ENCODE assay signal across 1 cellular context in genomic region chr11:46391578-46392420, GRCh38.
TF ChIP-seq lines count a peak whose summit lies in the region.

CHRM4 (minus strand) TSS chr11:46391776; CDS start chr11:46386557, 5,219 bp downstream.

TF ChIP-seq in HEK293, 187 proteins besides CTCF, POLR2A, EP300 and RAD21 (continued from another document):
- TF ChIP-seq PATZ1 (tag by site-specific recombination; IDR thresholded peaks at IDR 0.05): peak; percentile 33
- TF ChIP-seq ZNF169 (tag by site-specific recombination; IDR thresholded peaks at IDR 0.05): no peak
- TF ChIP-seq ZNF341 (tag by site-specific recombination; IDR thresholded peaks at IDR 0.05; ENCODE audit: low read depth): no peak
- TF ChIP-seq YY1 (tag by site-specific recombination; IDR thresholded peaks at IDR 0.05): no peak
- TF ChIP-seq ZNF366 (tag by site-specific recombination; conservative IDR thresholded peaks at IDR 0.05): no peak
- TF ChIP-seq, protein P1, sequence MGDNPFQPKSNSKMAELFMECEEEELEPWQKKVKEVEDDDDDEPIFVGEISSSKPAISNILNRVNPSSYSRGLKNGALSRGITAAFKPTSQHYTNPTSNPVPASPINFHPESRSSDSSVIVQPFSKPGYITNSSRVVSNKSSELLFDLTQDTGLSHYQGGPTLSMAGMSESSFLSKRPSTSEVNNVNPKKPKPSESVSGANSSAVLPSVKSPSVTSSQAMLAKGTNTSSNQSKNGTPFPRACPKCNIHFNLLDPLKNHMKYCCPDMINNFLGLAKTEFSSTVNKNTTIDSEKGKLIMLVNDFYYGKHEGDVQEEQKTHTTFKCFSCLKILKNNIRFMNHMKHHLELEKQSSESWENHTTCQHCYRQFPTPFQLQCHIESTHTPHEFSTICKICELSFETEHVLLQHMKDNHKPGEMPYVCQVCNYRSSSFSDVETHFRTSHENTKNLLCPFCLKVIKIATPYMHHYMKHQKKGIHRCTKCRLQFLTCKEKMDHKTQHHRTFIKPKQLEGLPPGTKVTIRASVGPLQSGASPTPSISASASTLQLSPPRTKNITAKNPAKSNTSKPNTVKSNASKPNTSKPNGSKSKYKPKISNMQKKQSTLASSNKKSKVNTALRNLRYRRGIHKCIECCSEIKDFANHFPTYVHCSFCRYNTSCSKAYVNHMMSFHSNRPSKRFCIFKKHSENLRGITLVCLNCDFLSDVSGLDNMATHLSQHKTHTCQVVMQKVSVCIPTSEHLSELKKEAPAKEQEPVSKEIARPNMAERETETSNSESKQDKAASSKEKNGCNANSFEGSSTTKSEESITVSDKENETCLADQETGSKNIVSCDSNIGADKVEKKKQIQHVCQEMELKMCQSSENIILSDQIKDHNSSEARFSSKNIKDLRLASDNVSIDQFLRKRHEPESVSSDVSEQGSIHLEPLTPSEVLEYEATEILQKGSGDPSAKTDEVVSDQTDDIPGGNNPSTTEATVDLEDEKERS (tag by site-specific recombination; IDR thresholded peaks at IDR 0.05): no peak
- TF ChIP-seq ZSCAN23 (tag by site-specific recombination; IDR thresholded peaks at IDR 0.05): no peak
- TF ChIP-seq ZIC2 (tag by site-specific recombination; IDR thresholded peaks at IDR 0.05): peak; percentile 39
- TF ChIP-seq, protein P2, sequence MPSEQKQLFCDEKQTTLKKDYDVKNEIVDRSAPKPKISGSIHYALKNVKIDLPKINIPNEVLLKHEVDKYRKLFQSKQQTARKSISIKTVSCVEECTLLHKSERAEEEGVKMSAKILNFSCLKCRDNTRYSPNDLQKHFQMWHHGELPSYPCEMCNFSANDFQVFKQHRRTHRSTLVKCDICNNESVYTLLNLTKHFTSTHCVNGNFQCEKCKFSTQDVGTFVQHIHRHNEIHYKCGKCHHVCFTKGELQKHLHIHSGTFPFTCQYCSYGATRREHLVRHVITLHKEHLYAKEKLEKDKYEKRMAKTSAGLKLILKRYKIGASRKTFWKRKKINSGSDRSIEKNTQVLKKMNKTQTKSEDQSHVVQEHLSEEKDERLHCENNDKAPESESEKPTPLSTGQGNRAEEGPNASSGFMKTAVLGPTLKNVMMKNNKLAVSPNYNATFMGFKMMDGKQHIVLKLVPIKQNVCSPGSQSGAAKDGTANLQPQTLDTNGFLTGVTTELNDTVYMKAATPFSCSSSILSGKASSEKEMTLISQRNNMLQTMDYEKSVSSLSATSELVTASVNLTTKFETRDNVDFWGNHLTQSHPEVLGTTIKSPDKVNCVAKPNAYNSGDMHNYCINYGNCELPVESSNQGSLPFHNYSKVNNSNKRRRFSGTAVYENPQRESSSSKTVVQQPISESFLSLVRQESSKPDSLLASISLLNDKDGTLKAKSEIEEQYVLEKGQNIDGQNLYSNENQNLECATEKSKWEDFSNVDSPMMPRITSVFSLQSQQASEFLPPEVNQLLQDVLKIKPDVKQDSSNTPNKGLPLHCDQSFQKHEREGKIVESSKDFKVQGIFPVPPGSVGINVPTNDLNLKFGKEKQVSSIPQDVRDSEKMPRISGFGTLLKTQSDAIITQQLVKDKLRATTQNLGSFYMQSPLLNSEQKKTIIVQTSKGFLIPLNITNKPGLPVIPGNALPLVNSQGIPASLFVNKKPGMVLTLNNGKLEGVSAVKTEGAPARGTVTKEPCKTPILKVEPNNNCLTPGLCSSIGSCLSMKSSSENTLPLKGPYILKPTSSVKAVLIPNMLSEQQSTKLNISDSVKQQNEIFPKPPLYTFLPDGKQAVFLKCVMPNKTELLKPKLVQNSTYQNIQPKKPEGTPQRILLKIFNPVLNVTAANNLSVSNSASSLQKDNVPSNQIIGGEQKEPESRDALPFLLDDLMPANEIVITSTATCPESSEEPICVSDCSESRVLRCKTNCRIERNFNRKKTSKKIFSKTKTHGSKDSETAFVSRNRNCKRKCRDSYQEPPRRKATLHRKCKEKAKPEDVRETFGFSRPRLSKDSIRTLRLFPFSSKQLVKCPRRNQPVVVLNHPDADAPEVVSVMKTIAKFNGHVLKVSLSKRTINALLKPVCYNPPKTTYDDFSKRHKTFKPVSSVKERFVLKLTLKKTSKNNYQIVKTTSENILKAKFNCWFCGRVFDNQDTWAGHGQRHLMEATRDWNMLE (tag by site-specific recombination; conservative IDR thresholded peaks at IDR 0.05; ENCODE audit: low read depth): no peak
- TF ChIP-seq ZNF521 (tag by site-specific recombination; IDR thresholded peaks at IDR 0.05): no peak
- peak; percentile 70 for TF ChIP-seq GLIS1 (tag by site-specific recombination; IDR thresholded peaks at IDR 0.05)
- TF ChIP-seq ZFHX2 (tag by site-specific recombination; conservative IDR thresholded peaks at IDR 0.05): peak; percentile 44
- TF ChIP-seq, protein P3, sequence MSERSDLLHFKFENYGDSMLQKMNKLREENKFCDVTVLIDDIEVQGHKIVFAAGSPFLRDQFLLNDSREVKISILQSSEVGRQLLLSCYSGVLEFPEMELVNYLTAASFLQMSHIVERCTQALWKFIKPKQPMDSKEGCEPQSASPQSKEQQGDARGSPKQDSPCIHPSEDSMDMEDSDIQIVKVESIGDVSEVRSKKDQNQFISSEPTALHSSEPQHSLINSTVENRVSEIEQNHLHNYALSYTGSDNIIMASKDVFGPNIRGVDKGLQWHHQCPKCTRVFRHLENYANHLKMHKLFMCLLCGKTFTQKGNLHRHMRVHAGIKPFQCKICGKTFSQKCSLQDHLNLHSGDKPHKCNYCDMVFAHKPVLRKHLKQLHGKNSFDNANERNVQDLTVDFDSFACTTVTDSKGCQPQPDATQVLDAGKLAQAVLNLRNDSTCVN (tag by site-specific recombination; optimal IDR thresholded peaks at IDR 0.05): peak; percentile 19
- peak; percentile 75 for TF ChIP-seq GLIS2 (tag by site-specific recombination; IDR thresholded peaks at IDR 0.05)
- peak; percentile 22; the same call in 1 of the 2 replicates for TF ChIP-seq KLF10 (tag by site-specific recombination; IDR thresholded peaks at IDR 0.05)
